In genomic region chr1:89358287-89358893, GRCh38 we compare ENCODE assay signal across 8 cellular contexts. TPM values are rescaled to one million over a fixed set of nuclear protein-coding genes. Genes with fewer than 3 reads are reported as not detected.
DNase-seq lines count a peak whose midpoint lies in the region; ATAC-seq and TF ChIP-seq lines count a peak whose summit lies in the region.

No MANE protein-coding gene starts in this region.

- no peak overlapping the region for H3K27ac ChIP-seq in lung (ENCODE audit: low read depth in 1 of 2, low read length in 1 of 2)

- peak; percentile 82 for TF ChIP-seq CTCF in lung (IDR thresholded peaks at IDR 0.05; ENCODE audit: control extremely low read depth, extremely low read depth)

- no peak overlapping the region for H3K4me3 ChIP-seq in lung

- H3K27me3 ChIP-seq in lung (ENCODE audit: control insufficient read depth, insufficient read depth), result no peaks in the 10 kb centered on the region

- H3K4me1 ChIP-seq in lung (ENCODE audit: control insufficient read depth in 2 of 2, insufficient read depth in 2 of 2, low read length in 2 of 2), result peaks cover 0 to 2% of the 10 kb centered on the region in 2 donors

- in situ Hi-C loops in ACHN (cut with HindIII; ENCODE audit: low pct_ligation_motif_present, low pct_unique_long_range_greater_than_20kb, low sequenced_read_pairs), result no loop called here

- peaks cover 0 to 2% of the 10 kb centered on the region in 2 donors for H3K9me3 ChIP-seq in lung (ENCODE audit: control insufficient read depth in 2 of 2, insufficient read depth in 1 of 2, low read length in 1 of 2)

- no peaks in the 10 kb centered on the region for H3K36me3 ChIP-seq in lung (ENCODE audit: control insufficient read depth in 2 of 2, insufficient read depth in 2 of 2, low read length in 2 of 2)

- peak; percentile 73 for DNase-seq in ACHN
- peak; percentile 56 for DNase-seq in NCI-H774 (lab: John Stamatoyannopoulos, UW)
- DNase-seq in activated CD4-positive, alpha-beta T cell treated with anti-CD3 and anti-CD28 coated beads, Interleukin-2, amount 50 U/mL, for 48 hours, result peak; percentile 85 to 89
- peak; percentile 75 for DNase-seq in ecto neural progenitor cell (ENCODE audit: low spot score)
- peak; percentile 75 for DNase-seq in lung (ENCODE audit: low spot score)
- DNase-seq in stimulated activated CD8-positive, alpha-beta memory T cell treated with anti-CD3 and anti-CD28 coated beads, Interleukin-15, amount 100 ng/mL, for 1 hour (ENCODE audit: low read depth), result peak; percentile 81

- ATAC-seq in GM18870 (IDR thresholded peaks at IDR 0.05; ENCODE audit: unreplicated experiment) (peak; percentile 44), HG03460 (IDR thresholded peaks at IDR 0.05; ENCODE audit: unreplicated experiment) (peak; percentile 56), lung (ENCODE audit: insufficient read depth, low FRiP score) (peak; percentile 89)

- WGBS in lung, 2 donors, result 22 to 24% methylated on average over 8 of the region's 8 CpGs

RNA-seq across cellular contexts. Expression of gene GBP6, which starts 5.5 kb away (rescaled TPM):
- 1 to 10 TPM in 1 of 2 donors, under 1 TPM in 1; 0.98 to 1.3 TPM for total RNA-seq in lung
- 1 to 10 TPM in 1 of 2 donors, under 1 TPM in 1; 0.61 to 1.3 TPM for polyA plus RNA-seq in lung
